Comparison of ENCODE assay signal across 13 cellular contexts in the genomic region with DNA sequence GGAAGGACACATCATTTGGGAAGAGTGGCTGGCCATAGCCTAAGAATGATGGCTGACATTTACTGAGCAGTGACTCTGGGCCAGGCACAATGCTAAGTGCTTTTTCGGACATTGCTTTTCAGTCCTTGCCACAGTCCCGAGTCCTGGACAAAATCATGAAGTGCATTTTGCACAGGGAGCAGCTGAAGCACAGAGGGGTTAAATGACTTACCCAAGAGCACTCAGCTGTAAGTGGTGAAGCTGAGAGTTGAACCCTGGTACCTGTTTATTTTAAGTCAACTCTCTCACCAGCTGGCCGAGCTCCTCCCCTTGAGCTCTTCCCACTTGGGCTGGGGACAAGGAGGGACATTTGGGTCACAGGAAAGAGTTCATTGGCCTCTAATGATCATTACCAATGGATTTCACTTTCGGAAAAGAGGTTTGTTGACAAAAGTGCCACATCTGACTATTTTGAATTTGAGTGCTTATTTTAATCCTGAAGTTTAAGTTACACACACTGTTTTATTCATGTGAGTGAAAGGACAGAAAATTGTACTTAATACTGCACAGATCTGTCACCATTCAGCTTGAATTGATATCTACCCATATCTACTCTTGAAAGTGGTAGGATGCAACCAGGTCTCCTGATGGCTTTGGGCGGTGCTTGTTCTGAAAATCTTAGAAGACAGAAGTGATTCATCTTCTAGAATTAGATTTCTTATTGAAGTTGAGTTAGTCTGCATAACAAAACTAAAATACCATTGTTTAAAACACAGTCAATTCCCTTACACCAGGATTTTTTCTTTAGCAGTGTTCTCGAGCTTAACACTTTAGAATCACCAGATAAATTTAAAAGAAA.
A peak's percentile ranks its signal among the peaks of the same experiment; 100 is the strongest.
DNase-seq lines count a peak whose midpoint lies in the region; ATAC-seq and TF ChIP-seq lines count a peak whose summit lies in the region.
"Had no signal": no experiment of that assay in that cellular context is flagged by ENCODE, and none has a peak within 500 bp of the region (broad histone marks: within the 10 kb centered on the region; RNA-seq: fewer than 3 reads in every experiment).

No MANE protein-coding gene starts in this region.

- peak overlapping the region in 1 of 2 experiments; percentile 70 for H3K4me3 ChIP-seq in mesenchymal stem cell (ENCODE audit: insufficient read depth in 1 of 2, low read depth in 1 of 2, low read length in 2 of 2)
- peak overlapping the region; percentile 30 for H3K4me3 ChIP-seq in suprapubic skin

- TF ChIP-seq CTCF in HFFc6 (IDR thresholded peaks at IDR 0.05) (no peak), suprapubic skin (IDR thresholded peaks at IDR 0.05) (no peak)

- H3K79me1 ChIP-seq in mesenchymal stem cell (replicated peaks; ENCODE audit: low read length, poor library complexity, severe bottlenecking): no peaks in the 10 kb centered on the region

- H3K4ac ChIP-seq in mesenchymal stem cell (ENCODE audit: low read depth in 1 of 2, low read length in 2 of 2): peak overlapping the region in 1 of 2 experiments; percentile 13

- no peaks in the 10 kb centered on the region for H3K36me3 ChIP-seq in mesenchymal stem cell (ENCODE audit: control insufficient read depth in 1 of 2, insufficient read depth in 2 of 2, low read depth in 1 of 2, low read length in 2 of 2)
- no peaks in the 10 kb centered on the region for H3K36me3 ChIP-seq in suprapubic skin
- H3K36me3 ChIP-seq: pancreas had no signal

- H2BK120ac ChIP-seq in mesenchymal stem cell (ENCODE audit: low read depth, low read length): no peak overlapping the region

- no peak overlapping the region for H2BK15ac ChIP-seq in mesenchymal stem cell (ENCODE audit: low read depth, poor library complexity, severe bottlenecking)

- peaks cover 8% of the 10 kb centered on the region for H3K4me1 ChIP-seq in mesenchymal stem cell (ENCODE audit: control insufficient read depth, insufficient read depth, low read depth, low read length)
- H3K4me1 ChIP-seq in suprapubic skin: peaks cover 24% of the 10 kb centered on the region

- no peak overlapping the region for H3K27ac Mint-ChIP-seq in HFFc6
- H3K27ac Mint-ChIP-seq in activated CD8-positive, alpha-beta memory T cell treated with anti-CD3 and anti-CD28 coated beads, Interleukin-2, amount 10 ng/mL, durations not matched to agents 7 days and 5 days: no peak overlapping the region
- H3K27ac Mint-ChIP-seq: activated naive CD4-positive, alpha-beta T cell treated with anti-CD3 and anti-CD28 coated beads, Interleukin-2, amount 50 U/mL, for 24 hours; CD4-positive, alpha-beta T cell; memory B cell had no signal

- 85% methylated on average over 4 of the region's 6 CpGs for WGBS in mesenchymal stem cell
- 88% methylated on average over 6 of the region's 6 CpGs for WGBS in suprapubic skin

- H4K91ac ChIP-seq in mesenchymal stem cell (ENCODE audit: low read length): no peak overlapping the region

- H3K27ac ChIP-seq in cingulate gyrus (ENCODE audit: low read depth, low read length) (peak overlapping the region; percentile 76), mesenchymal stem cell (ENCODE audit: low read length, poor library complexity, severe bottlenecking) (no peak overlapping the region), suprapubic skin (peak overlapping the region; percentile 31)

- H3K4me1 Mint-ChIP-seq in HFFc6 (ENCODE audit: low read depth): peaks cover 35% of the 10 kb centered on the region
- no peaks in the 10 kb centered on the region for H3K4me1 Mint-ChIP-seq in activated CD8-positive, alpha-beta memory T cell treated with anti-CD3 and anti-CD28 coated beads, Interleukin-2, amount 10 ng/mL, durations not matched to agents 7 days and 5 days

- H3K9ac ChIP-seq in mesenchymal stem cell (ENCODE audit: low read length): peak overlapping the region; percentile 81

- no peaks in the 10 kb centered on the region for H3K9me3 Mint-ChIP-seq in HFFc6
- H3K9me3 Mint-ChIP-seq in activated CD8-positive, alpha-beta memory T cell treated with anti-CD3 and anti-CD28 coated beads, Interleukin-2, amount 10 ng/mL, durations not matched to agents 7 days and 5 days (ENCODE audit: low read depth): peaks cover 3% of the 10 kb centered on the region
- H3K9me3 Mint-ChIP-seq: activated naive CD4-positive, alpha-beta T cell treated with anti-CD3 and anti-CD28 coated beads, Interleukin-2, amount 50 U/mL, for 24 hours; CD4-positive, alpha-beta T cell had no signal

- H3K27me3 ChIP-seq in mesenchymal stem cell (ENCODE audit: control insufficient read depth in 1 of 2, insufficient read depth in 1 of 2, low read length in 2 of 2) (no peaks in the 10 kb centered on the region), suprapubic skin (no peaks in the 10 kb centered on the region)
- H3K27me3 ChIP-seq: pancreas had no signal

- H2AFZ ChIP-seq in mesenchymal stem cell (ENCODE audit: low read depth, low read length): no peak overlapping the region

- no peak for ATAC-seq in activated CD8-positive, alpha-beta memory T cell treated with anti-CD3 and anti-CD28 coated beads, Interleukin-2, amount 10 ng/mL, durations not matched to agents 7 days and 5 days
- ATAC-seq in HG03342 (IDR thresholded peaks at IDR 0.05; ENCODE audit: unreplicated experiment): no peak

- H3K9me3 ChIP-seq in mesenchymal stem cell (ENCODE audit: control insufficient read depth, low read length) (peaks cover 5% of the 10 kb centered on the region), suprapubic skin (no peaks in the 10 kb centered on the region)
- H3K9me3 ChIP-seq: pancreas had no signal

- TF ChIP-seq EP300 in suprapubic skin (IDR thresholded peaks at IDR 0.05): no peak

- H3K4me2 ChIP-seq in mesenchymal stem cell (ENCODE audit: low read length, poor library complexity, severe bottlenecking): no peak overlapping the region

- no peak overlapping the region for H3K18ac ChIP-seq in mesenchymal stem cell (ENCODE audit: low read depth in 1 of 2, low read length in 2 of 2)

- H3K27me3 Mint-ChIP-seq in HFFc6 (ENCODE audit: insufficient read depth): peaks cover 8% of the 10 kb centered on the region
- H3K27me3 Mint-ChIP-seq in activated CD8-positive, alpha-beta memory T cell treated with anti-CD3 and anti-CD28 coated beads, Interleukin-2, amount 10 ng/mL, durations not matched to agents 7 days and 5 days: no peaks in the 10 kb centered on the region
- H3K27me3 Mint-ChIP-seq: activated naive CD4-positive, alpha-beta T cell treated with anti-CD3 and anti-CD28 coated beads, Interleukin-2, amount 50 U/mL, for 24 hours; CD4-positive, alpha-beta T cell had no signal

- no peak overlapping the region for H3K14ac ChIP-seq in mesenchymal stem cell (ENCODE audit: low read length in 2 of 2)

- H2BK5ac ChIP-seq in mesenchymal stem cell (ENCODE audit: low read depth, low read length, poor library complexity, severe bottlenecking): no peak overlapping the region

- no peak overlapping the region for H3K23ac ChIP-seq in mesenchymal stem cell (ENCODE audit: low read length in 2 of 2)

- no peak for TF ChIP-seq POLR2A in suprapubic skin (IDR thresholded peaks at IDR 0.05)

- H3K36me3 Mint-ChIP-seq in HFFc6 (ENCODE audit: low read depth): no peaks in the 10 kb centered on the region
- no peaks in the 10 kb centered on the region for H3K36me3 Mint-ChIP-seq in activated CD8-positive, alpha-beta memory T cell treated with anti-CD3 and anti-CD28 coated beads, Interleukin-2, amount 10 ng/mL, durations not matched to agents 7 days and 5 days
- H3K36me3 Mint-ChIP-seq: activated naive CD4-positive, alpha-beta T cell treated with anti-CD3 and anti-CD28 coated beads, Interleukin-2, amount 50 U/mL, for 24 hours; memory B cell had no signal

- H4K8ac ChIP-seq in mesenchymal stem cell (ENCODE audit: low read length): no peak overlapping the region

- H3K4me3 Mint-ChIP-seq in HFFc6: peak overlapping the region; percentile 82
- no peak overlapping the region for H3K4me3 Mint-ChIP-seq in activated CD8-positive, alpha-beta memory T cell treated with anti-CD3 and anti-CD28 coated beads, Interleukin-2, amount 10 ng/mL, durations not matched to agents 7 days and 5 days
- H3K4me3 Mint-ChIP-seq: activated naive CD4-positive, alpha-beta T cell treated with anti-CD3 and anti-CD28 coated beads, Interleukin-2, amount 50 U/mL, for 24 hours; CD4-positive, alpha-beta T cell; memory B cell had no signal

- no peak overlapping the region for H2AK5ac ChIP-seq in mesenchymal stem cell (ENCODE audit: low read length, severe bottlenecking)

- H2BK12ac ChIP-seq in mesenchymal stem cell (ENCODE audit: low read length in 2 of 2): peak overlapping the region in 1 of 2 experiments; percentile 21

- CTCF ChIA-PET in activated CD8-positive, alpha-beta memory T cell treated with anti-CD3 and anti-CD28 coated beads, Interleukin-2, amount 10 ng/mL, durations not matched to agents 7 days and 5 days (lab: Charles Lee): no interaction called here

- DNase-seq in HFFc6: no peak
- no peak for DNase-seq in mesenchymal stem cell
- DNase-seq in suprapubic skin (ENCODE audit: low spot score in 2 of 2): no peak
- DNase-seq in activated CD8-positive, alpha-beta memory T cell treated with anti-CD3 and anti-CD28 coated beads, Interleukin-2, amount 10 ng/mL, durations not matched to agents 7 days and 5 days: no peak
- DNase-seq in NCI-H1930 (lab: John Stamatoyannopoulos, UW): no peak
- no peak for DNase-seq in ureter (ENCODE audit: low spot score)
- DNase-seq: CD4-positive, alpha-beta T cell; erythroblast had no signal
